Comparison of ENCODE assay signal across 16 cellular contexts in the genomic region with DNA sequence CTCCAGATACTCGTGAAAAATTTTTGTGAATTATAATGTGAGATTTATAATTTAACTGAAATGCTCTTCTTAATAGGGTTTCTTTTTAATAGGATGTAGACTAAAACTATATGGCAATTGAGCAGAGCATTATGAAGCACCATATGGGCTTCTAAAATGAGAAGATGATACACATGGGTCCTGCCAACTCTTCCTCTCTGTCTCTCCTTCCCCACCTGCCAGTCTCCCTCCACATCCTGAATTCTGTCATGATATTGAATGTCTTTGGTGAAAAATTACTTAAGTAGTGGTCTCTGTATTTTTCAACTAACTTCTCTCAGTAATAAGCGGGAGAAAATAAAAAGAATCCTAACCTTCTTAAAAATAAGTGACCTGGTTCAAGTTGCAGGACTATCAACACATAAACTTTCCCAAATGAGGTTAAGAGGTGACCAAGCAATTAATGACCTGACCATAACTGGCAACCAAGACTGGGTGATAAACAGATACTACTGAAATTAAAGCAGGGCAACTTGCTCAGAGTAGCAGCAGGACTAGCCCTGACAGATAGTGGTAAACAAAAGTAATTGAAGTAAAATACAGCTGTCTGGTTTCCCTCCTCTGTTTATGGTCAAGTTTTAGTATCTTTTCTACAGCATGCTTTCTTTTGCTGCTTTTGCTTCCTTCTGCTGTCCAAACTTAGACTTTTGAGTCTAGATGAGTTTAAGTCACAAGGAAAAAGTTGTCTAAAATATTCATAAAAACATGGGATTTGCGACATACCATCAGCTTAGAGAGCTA.
A peak's percentile ranks its signal among the peaks of the same experiment; 100 is the strongest.
DNase-seq lines count a peak whose midpoint lies in the region; ATAC-seq and TF ChIP-seq lines count a peak whose summit lies in the region.
"Had no signal": no experiment of that assay in that cellular context is flagged by ENCODE, and none has a peak within 500 bp of the region (broad histone marks: within the 10 kb centered on the region; RNA-seq: fewer than 3 reads in every experiment).

No MANE protein-coding gene starts in this region.

- H4K8ac ChIP-seq in IMR-90 (ENCODE audit: low read depth in 2 of 2, low read length in 2 of 2): no peak overlapping the region

- CTCF ChIA-PET in IMR-90 (lab: Yijun Ruan, JAX): no interaction called here
- CTCF ChIA-PET in CD4-positive, alpha-beta T cell (lab: Charles Lee): no interaction called here

- H3K79me1 ChIP-seq in IMR-90 (ENCODE audit: low read depth in 1 of 2, low read length in 2 of 2): no peaks in the 10 kb centered on the region

- no peak overlapping the region for H3K27ac Mint-ChIP-seq in CD4-positive, alpha-beta T cell

- no TSS peak for BruUV-seq in IMR-90 (replicated peaks; lab: Mats Ljungman, UMichigan)

- no peak overlapping the region for H3K56ac ChIP-seq in IMR-90 (ENCODE audit: extremely low read depth, insufficient read depth, low read length)

- peak; percentile 33 for ATAC-seq in GM18517 (IDR thresholded peaks at IDR 0.05; ENCODE audit: unreplicated experiment)
- ATAC-seq in IMR-90 (ENCODE audit: low read depth): peak; percentile 51
- ATAC-seq in HG03460 (IDR thresholded peaks at IDR 0.05; ENCODE audit: unreplicated experiment): no peak
- no peak for ATAC-seq in CD4-positive, alpha-beta T cell (ENCODE audit: poor library complexity)
- ATAC-seq: K562 had no signal

- no peak overlapping the region; the same call in 1 of the 2 replicates for H2BK20ac ChIP-seq in IMR-90 (ENCODE audit: low read depth, low read length)

- DNase-seq in IMR-90: no peak
- DNase-seq in cerebellar cortex (ENCODE audit: low spot score): peak; percentile 79
- DNase-seq in prostate gland (ENCODE audit: low spot score): no peak
- no peak for DNase-seq in CD4-positive, alpha-beta T cell
- DNase-seq in 8988T: no peak
- DNase-seq: AML-193, DND-41, GF-D8, NCI-H146, NCI-H2107, NCI-H82 had no signal

- H3K27ac ChIP-seq in IMR-90 (ENCODE audit: insufficient read depth, low read length) (no peak overlapping the region), muscle layer of duodenum (ENCODE audit: low read length) (peak overlapping the region; percentile 4), prostate gland (no peak overlapping the region)
- no peak overlapping the region for H3K27ac ChIP-seq in CD4-positive, alpha-beta T cell (ENCODE audit: low read depth, low read length)

- no peak overlapping the region for H2BK120ac ChIP-seq in IMR-90 (ENCODE audit: low read depth, low read length)

- H3K9me1 ChIP-seq in IMR-90 (ENCODE audit: insufficient read depth, low read length): no peaks in the 10 kb centered on the region

- no peak overlapping the region for H2AK5ac ChIP-seq in IMR-90 (ENCODE audit: low read depth, low read length)

- no peak overlapping the region for H2AFZ ChIP-seq in IMR-90 (replicated peaks; ENCODE audit: low read length, poor library complexity)

- no peaks in the 10 kb centered on the region for H3K9me3 Mint-ChIP-seq in CD4-positive, alpha-beta T cell

- H3K23ac ChIP-seq in IMR-90 (ENCODE audit: low read depth, low read length): no peak overlapping the region

- no peak overlapping the region for H2AK9ac ChIP-seq in IMR-90 (replicated peaks; ENCODE audit: low read depth, low read length, poor library complexity)

- no peak overlapping the region for H2BK15ac ChIP-seq in IMR-90 (ENCODE audit: low read depth, low read length)

- no peak for TF ChIP-seq RAD21 in IMR-90 (IDR thresholded peaks at IDR 0.05; ENCODE audit: low read length)

- no peaks in the 10 kb centered on the region for H3K36me3 Mint-ChIP-seq in CD4-positive, alpha-beta T cell (ENCODE audit: low read depth)

- TF ChIP-seq CTCF in IMR-90 (conservative IDR thresholded peaks at IDR 0.05; ENCODE audit: low read depth, low read length) (no peak), prostate gland (IDR thresholded peaks at IDR 0.05) (no peak)
- TF ChIP-seq CTCF in CD4-positive, alpha-beta T cell (IDR thresholded peaks at IDR 0.05): no peak

- H2BK5ac ChIP-seq in IMR-90 (ENCODE audit: low read depth, low read length, poor library complexity, severe bottlenecking): no peak overlapping the region

- peak overlapping the region; percentile 67; the same call in 1 of the 2 replicates for H4K5ac ChIP-seq in IMR-90 (ENCODE audit: low read depth, low read length)

- no peaks in the 10 kb centered on the region for H3K4me1 Mint-ChIP-seq in CD4-positive, alpha-beta T cell (ENCODE audit: low read depth)

- H3K4me3 Mint-ChIP-seq in CD4-positive, alpha-beta T cell: no peak overlapping the region

- H3K18ac ChIP-seq in IMR-90 (ENCODE audit: low read depth, low read length): 0 out of 2 replicates have a peak overlapping the region, but pooled peaks have one; percentile 56

- H3K4me1 ChIP-seq in IMR-90 (ENCODE audit: control insufficient read depth, insufficient read depth, low read length) (peaks cover 5% of the 10 kb centered on the region), muscle layer of duodenum (ENCODE audit: control insufficient read depth in 1 of 2, insufficient read depth in 2 of 2, low read length in 2 of 2) (peaks cover 4 to 10% of the 10 kb centered on the region in 2 donors), prostate gland (replicated peaks) (no peaks in the 10 kb centered on the region)

- H4K20me1 ChIP-seq in IMR-90 (ENCODE audit: insufficient read depth, low read length): no peaks in the 10 kb centered on the region

- 0 out of 2 replicates have a peak overlapping the region, but pooled peaks have one; percentile 8 for H3K4ac ChIP-seq in IMR-90 (ENCODE audit: low read depth, low read length)

- TF ChIP-seq POLR2A in IMR-90 (IDR thresholded peaks at IDR 0.05; ENCODE audit: low read depth, low read length) (no peak), prostate gland (IDR thresholded peaks at IDR 0.05) (no peak)

- H3K27me3 Mint-ChIP-seq in CD4-positive, alpha-beta T cell: no peaks in the 10 kb centered on the region

- dilution Hi-C loops in IMR-90 (cut with HindIII; ENCODE audit: low sequenced_read_pairs, unreplicated experiment): no loop called here

- no peak overlapping the region for H4K91ac ChIP-seq in IMR-90 (ENCODE audit: insufficient read depth, low read depth, low read length)

- H3K36me3 ChIP-seq in IMR-90 (ENCODE audit: control insufficient read depth, insufficient read depth, low read length) (no peaks in the 10 kb centered on the region), muscle layer of duodenum (ENCODE audit: control insufficient read depth in 1 of 2, insufficient read depth in 2 of 2, low read length in 2 of 2) (no peaks in the 10 kb centered on the region), prostate gland (no peaks in the 10 kb centered on the region)
- H3K36me3 ChIP-seq: HAP-1 had no signal

- POLR2A ChIA-PET in IMR-90 (lab: Charles Lee; ENCODE audit: unreplicated experiment): no interaction called here
- POLR2A ChIA-PET in CD4-positive, alpha-beta T cell (lab: Charles Lee): no interaction called here

- no peaks in the 10 kb centered on the region for H3K27me3 ChIP-seq in IMR-90 (ENCODE audit: control insufficient read depth, insufficient read depth, low read length)
- no peaks in the 10 kb centered on the region for H3K27me3 ChIP-seq in muscle layer of duodenum (ENCODE audit: low read depth, low read length)
- H3K27me3 ChIP-seq in prostate gland (replicated peaks; ENCODE audit: insufficient read depth): no peaks in the 10 kb centered on the region
- H3K27me3 ChIP-seq in CD4-positive, alpha-beta T cell (ENCODE audit: control insufficient read depth, insufficient read depth, low read length): no peaks in the 10 kb centered on the region

- no peak overlapping the region for H3K9ac ChIP-seq in IMR-90 (ENCODE audit: low read depth, low read length)

- in situ Hi-C loops in IMR-90 (cut with MboI; ENCODE audit: low sequenced_read_pairs): no loop called here

- H3K9me3 ChIP-seq in IMR-90 (ENCODE audit: control insufficient read depth, insufficient read depth, low read length) (no peaks in the 10 kb centered on the region), muscle layer of duodenum (ENCODE audit: control insufficient read depth in 1 of 2, low read length in 2 of 2) (no peaks in the 10 kb centered on the region), prostate gland (no peaks in the 10 kb centered on the region)
- H3K9me3 ChIP-seq in CD4-positive, alpha-beta T cell (ENCODE audit: control insufficient read depth, low read length): no peaks in the 10 kb centered on the region
- H3K9me3 ChIP-seq: HAP-1 had no signal

- no CpG with 5 or more reads among the region's 3 CpGs for WGBS in IMR-90 (ENCODE audit: extremely low coverage in 2 of 2, insufficient read length in 1 of 2), 2 experiments
- WGBS in prostate gland: 90% methylated on average over 3 of the region's 3 CpGs

- H3K14ac ChIP-seq in IMR-90 (replicated peaks; ENCODE audit: low read depth, low read length): no peak overlapping the region

- H3K4me3 ChIP-seq in IMR-90 (ENCODE audit: insufficient read depth, low read depth, low read length): no peak overlapping the region
- no peak overlapping the region for H3K4me3 ChIP-seq in muscle layer of duodenum (ENCODE audit: low read depth in 1 of 2, low read length in 2 of 2)
- no peak overlapping the region for H3K4me3 ChIP-seq in prostate gland
- H3K4me3 ChIP-seq: HAP-1, K562 had no signal

- intact Hi-C loops in IMR-90 (cut with micrococcal nuclease) (no loop called here), prostate gland (cut with DNase I) (no loop called here)
- intact Hi-C loops in CD4-positive, alpha-beta T cell (cut with DNase I, micrococcal nuclease): no loop called here

- H3K4me2 ChIP-seq in IMR-90 (ENCODE audit: low read depth, low read length): no peak overlapping the region

TF ChIP-seq in IMR-90, 13 proteins besides CTCF, POLR2A, EP300 and RAD21:
- TF ChIP-seq RCOR1 (IDR thresholded peaks at IDR 0.05; ENCODE audit: insufficient replicate concordance, low read length): no peak

Comparison
In these comparisons a context has a peak if more than half of its experiments do, and no peak if none do; other contexts are left out.
1. ATAC-seq: peak in GM18517 (single experiment) and IMR-90 (single experiment); none in HG03460 (single experiment) and CD4-positive, alpha-beta T cell (single experiment).